Comparison of ENCODE assay signal across 13 cellular contexts in the genomic region with DNA sequence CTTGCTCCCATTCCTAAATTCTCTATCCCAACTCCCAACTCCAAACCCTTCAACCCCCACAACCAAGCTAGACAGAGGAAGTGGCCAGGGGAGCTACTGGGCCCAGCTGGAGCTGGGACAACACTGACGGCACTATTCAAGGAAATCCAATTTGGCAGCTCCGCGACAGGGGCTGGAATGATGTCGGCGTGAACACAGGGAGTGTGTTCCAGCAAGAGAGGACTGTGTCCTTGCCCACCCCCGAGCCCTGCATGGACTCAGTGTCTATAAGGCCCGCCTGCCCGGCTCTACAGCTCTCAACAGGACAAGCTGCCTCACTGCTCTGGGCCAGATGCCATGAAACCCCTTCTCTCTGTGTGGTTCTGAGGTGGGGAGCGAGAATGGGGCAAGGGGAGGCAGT. TPM values are rescaled to one million over a fixed set of nuclear protein-coding genes. Genes with fewer than 3 reads are reported as not detected.
A peak's percentile ranks its signal among the peaks of the same experiment; 100 is the strongest.
DNase-seq lines count a peak whose midpoint lies in the region; ATAC-seq, FAIRE-seq and TF ChIP-seq lines count a peak whose summit lies in the region.
"Had no signal": no experiment of that assay in that cellular context is flagged by ENCODE, and none has a peak within 500 bp of the region (broad histone marks: within the 10 kb centered on the region; RNA-seq: fewer than 3 reads in every experiment).

No MANE protein-coding gene starts in this region.

- peaks cover 2% of the 10 kb centered on the region for H3K79me2 ChIP-seq in trophoblast cell (ENCODE audit: control insufficient read depth, insufficient read depth, low read length, poor library complexity)

- POLR2A ChIA-PET in Caco-2 (lab: Charles Lee) = no interaction called here

- H3K27me3 ChIP-seq in Caco-2 (replicated peaks; ENCODE audit: control insufficient read depth, insufficient read depth, low read length) (no peaks in the 10 kb centered on the region), body of pancreas (no peaks in the 10 kb centered on the region), sigmoid colon (no peaks in the 10 kb centered on the region), trophoblast cell (ENCODE audit: insufficient read depth, low read length) (no peaks in the 10 kb centered on the region)

- no peak overlapping the region for H2AK5ac ChIP-seq in trophoblast cell (ENCODE audit: low read length)

- H3K27me3 Mint-ChIP-seq in Caco-2 (ENCODE audit: insufficient read depth, unreplicated experiment) = no peaks in the 10 kb centered on the region
- H3K27me3 Mint-ChIP-seq: CD4-positive, alpha-beta memory T cell had no signal

- H2BK12ac ChIP-seq in trophoblast cell (ENCODE audit: low read length) = no peak overlapping the region

- no peak overlapping the region for H3K18ac ChIP-seq in trophoblast cell (ENCODE audit: low read length)

- FAIRE-seq in kidney (lab: Jason Lieb, UNC) = no peak
- FAIRE-seq: small intestine had no signal

- no peak overlapping the region for H3K4me2 ChIP-seq in trophoblast cell (ENCODE audit: low read length)

- H3K36me3 Mint-ChIP-seq in Caco-2 (ENCODE audit: insufficient read depth, unreplicated experiment) = peaks cover 78% of the 10 kb centered on the region

- DNase-seq in Caco-2 = no peak
- DNase-seq in body of pancreas = peak in 3 of 4 donors; percentile 50 to 69 (median 57)
- peak; percentile 87 for DNase-seq in kidney
- DNase-seq in sigmoid colon = peak; percentile 94
- no peak for DNase-seq in AG08395 (ENCODE audit: low spot score)
- DNase-seq in stimulated activated CD4-positive, alpha-beta T cell treated with anti-CD3 and anti-CD28 coated beads, Interleukin-4, amount 100 ng/mL, for 24 hours = no peak
- no peak for DNase-seq in trophoblast cell
- DNase-seq: activated T-cell treated with anti-CD3 and anti-CD28 coated beads, Interleukin-2, amount 50 U/mL, for 72 hours; CD4-positive, alpha-beta memory T cell; effector memory CD4-positive, alpha-beta T cell; T1000 had no signal

- H3K27ac Mint-ChIP-seq in Caco-2 (ENCODE audit: unreplicated experiment) = peak overlapping the region; percentile 23

- no peak overlapping the region for H3K4me3 ChIP-seq in Caco-2 (ENCODE audit: low read depth, low read length)
- H3K4me3 ChIP-seq in body of pancreas = no peak overlapping the region
- no peak overlapping the region for H3K4me3 ChIP-seq in kidney (ENCODE audit: low read length in 2 of 2)
- peak overlapping the region in 1 of 4 donors; percentile 10 for H3K4me3 ChIP-seq in sigmoid colon
- H3K4me3 ChIP-seq in trophoblast cell (ENCODE audit: low read depth, low read length) = no peak overlapping the region

- H2BK5ac ChIP-seq in trophoblast cell (ENCODE audit: low read depth, low read length, poor library complexity) = no peak overlapping the region

- H2AFZ ChIP-seq in trophoblast cell (ENCODE audit: insufficient read depth, low read length, poor library complexity) = no peak overlapping the region

- ATAC-seq in body of pancreas = peak; percentile 49
- ATAC-seq in GM21576 (IDR thresholded peaks at IDR 0.05; ENCODE audit: unreplicated experiment) = no peak
- ATAC-seq: activated T-cell treated with anti-CD3 and anti-CD28 coated beads, Interleukin-2, amount 50 U/mL, for 72 hours had no signal

- H3K9me3 Mint-ChIP-seq in Caco-2 (ENCODE audit: unreplicated experiment) = no peaks in the 10 kb centered on the region
- H3K9me3 Mint-ChIP-seq: activated T-cell treated with anti-CD3 and anti-CD28 coated beads, Interleukin-2, amount 50 U/mL, for 72 hours; CD4-positive, alpha-beta memory T cell had no signal

- no peak overlapping the region for H4K12ac ChIP-seq in trophoblast cell (ENCODE audit: low read depth, low read length)

- H4K91ac ChIP-seq in trophoblast cell (ENCODE audit: low read depth, low read length) = no peak overlapping the region

- H3K9me3 ChIP-seq in Caco-2 (no peaks in the 10 kb centered on the region), body of pancreas (no peaks in the 10 kb centered on the region), kidney (ENCODE audit: control insufficient read depth in 1 of 2, low read length in 2 of 2) (no peaks in the 10 kb centered on the region), sigmoid colon (no peaks in the 10 kb centered on the region), trophoblast cell (ENCODE audit: insufficient read depth, low read depth, low read length) (no peaks in the 10 kb centered on the region)

- WGBS in body of pancreas, 2 donors = 47 to 56% methylated on average over 8 to 9 of the region's 9 CpGs
- WGBS in sigmoid colon, 2 donors = 85 to 90% methylated on average over 9 of the region's 9 CpGs
- WGBS in trophoblast cell (ENCODE audit: extremely low coverage, insufficient coverage, insufficient read length) = no CpG with 5 or more reads among the region's 9 CpGs

- no peak overlapping the region for H3K4me3 Mint-ChIP-seq in Caco-2 (ENCODE audit: unreplicated experiment)
- H3K4me3 Mint-ChIP-seq: activated T-cell treated with anti-CD3 and anti-CD28 coated beads, Interleukin-2, amount 50 U/mL, for 72 hours; CD4-positive, alpha-beta memory T cell had no signal

- H3K4ac ChIP-seq in trophoblast cell (ENCODE audit: low read depth, low read length) = no peak overlapping the region

- H3K4me1 Mint-ChIP-seq in Caco-2 (ENCODE audit: low read depth, unreplicated experiment) = peaks cover 42% of the 10 kb centered on the region

- BruUV-seq in Caco-2 (replicated peaks; lab: Mats Ljungman, UMichigan) = no TSS peak

- TF ChIP-seq CTCF in Caco-2 (IDR thresholded peaks at IDR 0.05; ENCODE audit: insufficient read depth in 1 of 2, low read depth in 1 of 2, low read length in 1 of 2, severe bottlenecking in 1 of 2, unreplicated experiment in 1 of 2) (no peak), body of pancreas (IDR thresholded peaks at IDR 0.05) (no peak), kidney (IDR thresholded peaks at IDR 0.05; ENCODE audit: borderline replicate concordance, extremely low read depth, insufficient read depth) (no peak), sigmoid colon (IDR thresholded peaks at IDR 0.05) (no peak)

- no peak overlapping the region for H4K8ac ChIP-seq in trophoblast cell (ENCODE audit: low read depth, low read length)

- no peak overlapping the region for H2BK120ac ChIP-seq in trophoblast cell (ENCODE audit: insufficient read depth, low read length, poor library complexity)

- peaks cover 52% of the 10 kb centered on the region for H3K4me1 ChIP-seq in Caco-2
- H3K4me1 ChIP-seq in body of pancreas = peaks cover 37% of the 10 kb centered on the region
- H3K4me1 ChIP-seq in kidney (ENCODE audit: control insufficient read depth in 1 of 2, insufficient read depth in 1 of 2, low read depth in 1 of 2, low read length in 2 of 2) = peaks cover 16 to 17% of the 10 kb centered on the region in 2 donors
- peaks cover 0 to 99% (median 96%) of the 10 kb centered on the region in 4 donors for H3K4me1 ChIP-seq in sigmoid colon
- H3K4me1 ChIP-seq in trophoblast cell (ENCODE audit: control insufficient read depth in 1 of 2, insufficient read depth in 2 of 2, low read length in 2 of 2) = peaks cover 0 to 5% of the 10 kb centered on the region in 2 experiments

- CTCF ChIA-PET in Caco-2 (lab: Charles Lee) = no interaction called here

- H3K79me1 ChIP-seq in trophoblast cell (ENCODE audit: low read length) = no peaks in the 10 kb centered on the region

- H3K23ac ChIP-seq in trophoblast cell (ENCODE audit: low read length) = no peak overlapping the region

- TF ChIP-seq POLR2A in body of pancreas (IDR thresholded peaks at IDR 0.05) = no peak
- peak; percentile 18 to 22 for TF ChIP-seq POLR2A in sigmoid colon (IDR thresholded peaks at IDR 0.05)

- intact Hi-C loops in Caco-2 (cut with micrococcal nuclease; ENCODE audit: unreplicated experiment) (no loop called here), body of pancreas (cut with DNase I) (loop anchor here (10.0 kb wide), 1 partner anchor 346 kb away; no protein-coding TSS in a partner anchor), kidney (cut with DNase I) (no loop called here), sigmoid colon (cut with DNase I) (no loop called here)

- H3K27ac ChIP-seq in body of pancreas (peak overlapping the region; percentile 30 to 65 (median 52)), kidney (ENCODE audit: low read depth in 2 of 2, low read length in 2 of 2) (peak overlapping the region; percentile 75 to 76), sigmoid colon (peak overlapping the region; percentile 89 to 95 (median 91)), trophoblast cell (ENCODE audit: low read depth, low read length) (no peak overlapping the region)

- no peak overlapping the region for H3K14ac ChIP-seq in trophoblast cell (ENCODE audit: low read length)

- H3K36me3 ChIP-seq in Caco-2 (ENCODE audit: control insufficient read depth, insufficient read depth, low read length) (peaks cover 14% of the 10 kb centered on the region), body of pancreas (replicated peaks in 1 of 2; ENCODE audit: insufficient read depth in 1 of 2, low read depth in 2 of 2) (peaks cover 0 to 13% of the 10 kb centered on the region in 2 donors), kidney (ENCODE audit: control insufficient read depth in 1 of 2, insufficient read depth in 2 of 2, low read length in 2 of 2) (peaks cover 35 to 48% of the 10 kb centered on the region in 2 donors), sigmoid colon (peaks cover 0 to 28% (median 8%) of the 10 kb centered on the region in 4 donors), trophoblast cell (ENCODE audit: control insufficient read depth in 1 of 2, insufficient read depth in 2 of 2, low read length in 2 of 2) (peaks cover 60 to 72% of the 10 kb centered on the region in 2 experiments)

- no peak overlapping the region for H3K9ac ChIP-seq in kidney (ENCODE audit: low read length in 2 of 2)
- no peak overlapping the region for H3K9ac ChIP-seq in trophoblast cell (ENCODE audit: low read length)

- peak in 3 of 4 donors; percentile 22 to 83 (median 56) for TF ChIP-seq EP300 in sigmoid colon (IDR thresholded peaks at IDR 0.05)

RNA-seq across cellular contexts. Expression of a gene that starts 11.3 kb away (rescaled TPM):
- total RNA-seq in Caco-2 (2022) (120 and 132 TPM in 2 replicates), body of pancreas (10 to 100 TPM; 25.9 to 86.0 TPM), kidney (70.2 TPM), sigmoid colon (10 to 100 TPM; 22.1 to 55.1 (median 31.1) TPM)
- polyA plus RNA-seq in kidney (ENCODE audit: insufficient read depth, low read depth, low replicate concordance) (14.5 TPM), sigmoid colon (100 to 1,000 TPM in 1 of 3 donors, 10 to 100 TPM in 2; 18.0 to 116 (median 21.7) TPM)
- 23.8 TPM in 2 replicates for polyA plus RNA-seq in trophoblast cell (2013)

RNA-seq across cellular contexts. Expression of a gene that starts 11.9 kb away (rescaled TPM):
- total RNA-seq in Caco-2 (2022) = 51.2 and 55.8 TPM in 2 replicates
- total RNA-seq in body of pancreas = 10 to 100 TPM; 10.2 to 12.5 TPM
- 24.7 TPM for total RNA-seq in kidney
- 8.5 TPM for polyA plus RNA-seq in kidney (ENCODE audit: insufficient read depth, low read depth, low replicate concordance)
- total RNA-seq in sigmoid colon = 10 to 100 TPM; 11.1 to 23.8 (median 12.8) TPM
- polyA plus RNA-seq in sigmoid colon = 10 to 100 TPM in 2 of 3 donors, 1 to 10 TPM in 1; 6.2 to 12.0 (median 10.2) TPM
- polyA plus RNA-seq in trophoblast cell (2013) = 16.0 and 17.7 TPM in 2 replicates

RNA-seq across cellular contexts. Expression of a gene that starts 21.4 kb away (rescaled TPM):
- total RNA-seq in Caco-2 (2022) (303 and 588 TPM in 2 replicates), body of pancreas (100 to 1,000 TPM; 124 to 372 TPM), kidney (846 TPM), sigmoid colon (over 10,000 TPM in 3 of 4 donors, 1,000 to 10,000 TPM in 1; 6,854 to 14,048 (median 12,596) TPM)
- polyA plus RNA-seq in kidney (ENCODE audit: insufficient read depth, low read depth, low replicate concordance) (776 TPM), sigmoid colon (1,000 to 10,000 TPM in 1 of 3 donors, 100 to 1,000 TPM in 2; 112 to 1,100 (median 337) TPM)
- 876 and 888 TPM in 2 replicates for polyA plus RNA-seq in trophoblast cell (2013)

RNA-seq across cellular contexts. Expression of a gene that starts 42.0 kb away (rescaled TPM):
- total RNA-seq in Caco-2 (2022) (57.2 and 61.7 TPM in 2 replicates), body of pancreas (10 to 100 TPM; 42.0 to 88.7 TPM), kidney (37.4 TPM), sigmoid colon (10 to 100 TPM; 20.7 to 50.7 (median 28.5) TPM)
- polyA plus RNA-seq in kidney (ENCODE audit: insufficient read depth, low read depth, low replicate concordance) (16.4 TPM), sigmoid colon (10 to 100 TPM in 2 of 3 donors, 1 to 10 TPM in 1; 7.6 to 33.1 (median 12.0) TPM)
- polyA plus RNA-seq in trophoblast cell (2013) = 23.4 and 25.7 TPM in 2 replicates

Comparison
In these comparisons a context has a peak if more than half of its experiments do, and no peak if none do; other contexts are left out.
1. DNase-seq: peak in body of pancreas (3 of 4), kidney (single experiment) and sigmoid colon (single experiment); none in Caco-2 (0 of 2), AG08395 (single experiment), stimulated activated CD4-positive, alpha-beta T cell treated with anti-CD3 and anti-CD28 coated beads, Interleukin-4, amount 100 ng/mL, for 24 hours (single experiment) and trophoblast cell (0 of 2).
2. POLR2A ChIP-seq: peak in sigmoid colon (2 of 2); none in body of pancreas (0 of 3).